Comparison of ENCODE assay signal across 1 cellular context in the genomic region with DNA sequence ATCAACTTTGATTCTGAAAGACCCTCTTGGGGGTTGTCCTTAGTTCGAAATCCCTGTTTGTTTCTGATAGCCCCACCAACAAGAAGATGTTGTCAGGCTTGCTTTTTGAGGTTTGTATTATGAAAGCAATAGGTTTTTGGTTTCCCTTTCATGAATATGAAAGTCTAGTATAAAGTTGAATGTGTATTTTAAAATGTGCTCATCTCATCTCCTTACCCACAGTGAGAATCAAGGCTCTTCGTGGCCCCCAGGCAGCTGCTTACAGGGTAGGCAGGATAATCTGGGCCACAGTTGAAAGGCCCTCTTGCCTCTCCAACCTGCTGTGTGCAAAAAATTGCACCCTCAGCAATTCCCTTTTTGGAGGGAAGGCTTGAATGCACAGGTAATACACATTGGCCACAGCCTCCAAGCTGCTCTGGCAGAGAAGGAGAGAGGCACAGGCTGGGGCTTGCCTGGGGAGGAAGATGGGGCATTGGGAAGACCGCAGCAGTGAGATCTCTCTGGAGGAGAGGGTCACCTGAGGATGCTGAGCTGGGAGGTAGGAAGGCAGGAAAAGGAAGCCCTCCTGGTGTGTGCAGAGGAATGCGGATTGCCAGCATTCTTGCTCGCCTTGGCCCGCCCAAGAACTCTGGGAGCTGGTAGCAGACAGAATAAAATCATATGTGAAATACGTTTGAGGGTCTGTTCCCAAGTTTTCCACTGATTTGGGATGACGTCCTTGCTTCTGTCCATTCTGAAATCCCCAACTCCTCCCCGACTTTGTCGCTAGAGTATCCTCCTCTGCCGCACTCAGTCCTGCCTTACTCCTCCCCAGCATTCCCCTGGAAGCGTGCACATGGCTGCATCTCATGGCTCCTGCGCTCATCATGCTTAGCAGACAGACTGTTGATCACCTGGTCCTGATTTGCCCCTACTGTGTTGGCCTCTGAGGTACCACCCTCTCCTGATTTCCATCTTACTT.
TF ChIP-seq lines count a peak whose summit lies in the region.

No MANE protein-coding gene starts in this region.

TF ChIP-seq in GM12878, 131 proteins besides CTCF, POLR2A, EP300 and RAD21 (continued from another document):
- TF ChIP-seq, protein P1, sequence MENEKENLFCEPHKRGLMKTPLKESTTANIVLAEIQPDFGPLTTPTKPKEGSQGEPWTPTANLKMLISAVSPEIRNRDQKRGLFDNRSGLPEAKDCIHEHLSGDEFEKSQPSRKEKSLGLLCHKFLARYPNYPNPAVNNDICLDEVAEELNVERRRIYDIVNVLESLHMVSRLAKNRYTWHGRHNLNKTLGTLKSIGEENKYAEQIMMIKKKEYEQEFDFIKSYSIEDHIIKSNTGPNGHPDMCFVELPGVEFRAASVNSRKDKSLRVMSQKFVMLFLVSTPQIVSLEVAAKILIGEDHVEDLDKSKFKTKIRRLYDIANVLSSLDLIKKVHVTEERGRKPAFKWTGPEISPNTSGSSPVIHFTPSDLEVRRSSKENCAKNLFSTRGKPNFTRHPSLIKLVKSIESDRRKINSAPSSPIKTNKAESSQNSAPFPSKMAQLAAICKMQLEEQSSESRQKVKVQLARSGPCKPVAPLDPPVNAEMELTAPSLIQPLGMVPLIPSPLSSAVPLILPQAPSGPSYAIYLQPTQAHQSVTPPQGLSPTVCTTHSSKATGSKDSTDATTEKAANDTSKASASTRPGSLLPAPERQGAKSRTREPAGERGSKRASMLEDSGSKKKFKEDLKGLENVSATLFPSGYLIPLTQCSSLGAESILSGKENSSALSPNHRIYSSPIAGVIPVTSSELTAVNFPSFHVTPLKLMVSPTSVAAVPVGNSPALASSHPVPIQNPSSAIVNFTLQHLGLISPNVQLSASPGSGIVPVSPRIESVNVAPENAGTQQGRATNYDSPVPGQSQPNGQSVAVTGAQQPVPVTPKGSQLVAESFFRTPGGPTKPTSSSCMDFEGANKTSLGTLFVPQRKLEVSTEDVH (IDR thresholded peaks at IDR 0.05; ENCODE audit: low read depth, partially characterized antibody): no peak
- TF ChIP-seq SUZ12 (IDR thresholded peaks at IDR 0.05; ENCODE audit: unreplicated experiment) (no peak), ZNF207 (IDR thresholded peaks at IDR 0.05; ENCODE audit: borderline replicate concordance) (no peak)
